ENCODE assay signal across 3 cellular contexts in genomic region chr10:105279101-105279500, GRCh38.
"Had no signal": no experiment of that assay in that cellular context is flagged by ENCODE, and none has a peak within 500 bp of the region (broad histone marks: within the 10 kb centered on the region; RNA-seq: fewer than 3 reads in every experiment).

No MANE protein-coding gene starts in this region.

- DNase-seq: GDM1, GF-D8 had no signal

- ATAC-seq: GM12878 had no signal

- H3K4me3 ChIP-seq: GM12878 had no signal
